Comparison of ENCODE assay signal across 17 cellular contexts in the genomic region with DNA sequence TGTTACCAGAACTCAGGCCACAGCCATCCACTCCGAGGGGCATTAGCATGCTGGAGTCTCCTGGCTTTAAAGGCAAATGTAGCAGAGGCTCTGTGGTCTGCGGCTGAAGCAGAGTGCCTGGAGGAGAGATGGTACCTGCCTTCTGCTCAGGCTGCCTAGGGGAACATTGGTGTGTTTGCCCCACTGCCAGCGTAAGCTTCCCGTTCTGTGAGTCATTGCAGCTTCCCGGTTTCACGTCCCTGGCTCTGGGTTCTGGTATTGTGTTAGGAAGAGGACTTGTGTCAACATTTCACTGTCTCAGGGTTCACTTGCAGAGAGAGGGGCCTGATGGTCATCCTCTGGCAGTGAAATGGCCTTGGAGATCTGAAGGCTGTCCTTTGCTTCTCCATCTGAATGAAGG. TPM values are rescaled to one million over a fixed set of nuclear protein-coding genes. Genes with fewer than 3 reads are reported as not detected.
DNase-seq lines count a peak whose midpoint lies in the region; ATAC-seq and TF ChIP-seq lines count a peak whose summit lies in the region.
"Had no signal": no experiment of that assay in that cellular context is flagged by ENCODE, and none has a peak within 500 bp of the region (broad histone marks: within the 10 kb centered on the region; RNA-seq: fewer than 3 reads in every experiment).

No MANE protein-coding gene starts in this region.

- no TSS peak for BruUV-seq in MCF 10A (replicated peaks; lab: Mats Ljungman, UMichigan)

- peak; percentile 79 for DNase-seq in MCF 10A (ENCODE audit: unreplicated experiment)
- DNase-seq in islet precursor cell, result peak; percentile 68
- no peak for DNase-seq in stomach
- no peak for DNase-seq in progenitor cell of endocrine pancreas (ENCODE audit: low spot score, unreplicated experiment)
- no peak for DNase-seq in NCI-H2171 treated with DMSO at 0.1 percent for 48 hours (lab: John Stamatoyannopoulos, UW)
- no peak for DNase-seq in DMS79 (lab: John Stamatoyannopoulos, UW)
- no peak for DNase-seq in stimulated activated naive B cell treated with anti-CD40 and anti-IgM and Interleukin-4, amounts not matched to agents 10 μg/mL and 1 μg/mL and 100 μg/mL, for 72 hours
- DNase-seq: activated CD8-positive, alpha-beta memory T cell treated with anti-CD3 and anti-CD28 coated beads for 24 hours; COR-L47; Kasumi-1; mesenchymal stem cell; NCI-H1436; NK-92 treated with Interleukin-12 subunit alpha and Interleukin-12 subunit beta, amount 100 ng/mL, for 24 hours; T-helper 1 cell; WERI-Rb-1 had no signal

- no peak overlapping the region for H3K27ac ChIP-seq in HEK293 (ENCODE audit: extremely low read depth, low read depth, low read length)
- H3K27ac ChIP-seq in stomach, result peak overlapping the region in 4 of 5 donors; percentile 6 to 76 (median 39)
- H3K27ac ChIP-seq: WERI-Rb-1 had no signal

- CTCF ChIA-PET in HEK293 (lab: Yijun Ruan, JAX) (interaction anchor here (0.6 to 0.9 kb wide), 2 partner anchors 19 to 176 kb away, joined by 3 read pairs; no protein-coding TSS in a partner anchor), MCF 10A (lab: Yijun Ruan, JAX) (interaction anchor here (0.9 to 3.0 kb wide), 4 partner anchors 10 to 175 kb away, joined by 4 to 25 read pairs (median 6); no protein-coding TSS in a partner anchor)

- H3K4me3 ChIP-seq in HEK293 (ENCODE audit: low read depth, low read length) (no peak overlapping the region), stomach (peak overlapping the region; percentile 63 to 78 (median 72))

- no peak overlapping the region for H3K4me3 Mint-ChIP-seq in MCF 10A (ENCODE audit: unreplicated experiment)
- H3K4me3 Mint-ChIP-seq in progenitor cell of endocrine pancreas (ENCODE audit: low read depth), result no peak overlapping the region
- no peak overlapping the region for H3K4me3 Mint-ChIP-seq in stimulated activated naive B cell treated with anti-CD40 and anti-IgM and Interleukin-4, amounts not matched to agents 10 μg/mL and 1 μg/mL and 100 μg/mL, for 72 hours

- H3K9me3 ChIP-seq in HEK293 (ENCODE audit: control insufficient read depth, insufficient read depth, low read depth, low read length), result no peaks in the 10 kb centered on the region
- no peaks in the 10 kb centered on the region for H3K9me3 ChIP-seq in stomach

- TF ChIP-seq CTCF in HEK293 (tag by site-specific recombination; IDR thresholded peaks at IDR 0.05) (no peak), MCF 10A (IDR thresholded peaks at IDR 0.05; ENCODE audit: unreplicated experiment) (no peak), stomach (IDR thresholded peaks at IDR 0.05) (no peak), progenitor cell of endocrine pancreas (IDR thresholded peaks at IDR 0.05; ENCODE audit: unreplicated experiment) (no peak)

- POLR2A ChIA-PET in HEK293 (lab: Yijun Ruan, JAX) (no interaction called here), MCF 10A (lab: Yijun Ruan, JAX) (interaction anchor here (1.7 kb wide), 1 partner anchor 10 kb away, joined by 4 read pairs; no protein-coding TSS in a partner anchor)

- 69 to 82% (median 76%) methylated on average over 6 of the region's 6 CpGs for WGBS in stomach, 5 donors

- H3K9me3 Mint-ChIP-seq in MCF 10A (ENCODE audit: unreplicated experiment) (peaks cover 12% of the 10 kb centered on the region), progenitor cell of endocrine pancreas (ENCODE audit: low read depth) (peaks cover 6% of the 10 kb centered on the region)
- peaks cover 1 to 4% of the 10 kb centered on the region in 2 donors for H3K9me3 Mint-ChIP-seq in stimulated activated naive B cell treated with anti-CD40 and anti-IgM and Interleukin-4, amounts not matched to agents 10 μg/mL and 1 μg/mL and 100 μg/mL, for 72 hours

- H3K27me3 Mint-ChIP-seq in MCF 10A (ENCODE audit: insufficient read depth, unreplicated experiment), result peaks cover 40% of the 10 kb centered on the region
- H3K27me3 Mint-ChIP-seq in progenitor cell of endocrine pancreas, result peaks cover 61% of the 10 kb centered on the region
- peaks cover 40 to 48% of the 10 kb centered on the region in 2 donors for H3K27me3 Mint-ChIP-seq in stimulated activated naive B cell treated with anti-CD40 and anti-IgM and Interleukin-4, amounts not matched to agents 10 μg/mL and 1 μg/mL and 100 μg/mL, for 72 hours

- H3K27me3 ChIP-seq in stomach, result peaks cover 0 to 36% (median 21%) of the 10 kb centered on the region in 3 donors

- H3K36me3 ChIP-seq in HEK293 (ENCODE audit: control insufficient read depth in 2 of 2, insufficient read depth in 1 of 2, low read length in 2 of 2) (no peaks in the 10 kb centered on the region), stomach (no peaks in the 10 kb centered on the region)
- H3K36me3 ChIP-seq: WERI-Rb-1 had no signal

- intact Hi-C loops in MCF 10A (cut with micrococcal nuclease), result no loop called here
- intact Hi-C loops in stomach (cut with DNase I; ENCODE audit: low total_unique reads), result no loop called here

- H3K36me3 Mint-ChIP-seq in MCF 10A (ENCODE audit: insufficient read depth, unreplicated experiment) (peaks cover 6% of the 10 kb centered on the region), progenitor cell of endocrine pancreas (ENCODE audit: insufficient read depth) (peaks cover 5% of the 10 kb centered on the region)
- peaks cover 0 to 4% of the 10 kb centered on the region in 2 donors for H3K36me3 Mint-ChIP-seq in stimulated activated naive B cell treated with anti-CD40 and anti-IgM and Interleukin-4, amounts not matched to agents 10 μg/mL and 1 μg/mL and 100 μg/mL, for 72 hours

- H3K4me1 Mint-ChIP-seq in MCF 10A (ENCODE audit: insufficient read depth, unreplicated experiment) (no peaks in the 10 kb centered on the region), progenitor cell of endocrine pancreas (ENCODE audit: low read depth) (peaks cover 1% of the 10 kb centered on the region)
- peaks cover 7 to 18% of the 10 kb centered on the region in 2 donors for H3K4me1 Mint-ChIP-seq in stimulated activated naive B cell treated with anti-CD40 and anti-IgM and Interleukin-4, amounts not matched to agents 10 μg/mL and 1 μg/mL and 100 μg/mL, for 72 hours

- H3K27ac Mint-ChIP-seq in MCF 10A (ENCODE audit: low read depth, unreplicated experiment), result no peak overlapping the region
- H3K27ac Mint-ChIP-seq in progenitor cell of endocrine pancreas, result no peak overlapping the region
- H3K27ac Mint-ChIP-seq in stimulated activated naive B cell treated with anti-CD40 and anti-IgM and Interleukin-4, amounts not matched to agents 10 μg/mL and 1 μg/mL and 100 μg/mL, for 72 hours, result no peak overlapping the region

- ATAC-seq in stimulated activated naive B cell treated with anti-CD40 and anti-IgM and Interleukin-4, amounts not matched to agents 10 μg/mL and 1 μg/mL and 100 μg/mL, for 72 hours (replicated peaks), result no peak

- H3K4me1 ChIP-seq in HEK293 (ENCODE audit: control insufficient read depth, insufficient read depth, low read length), result no peaks in the 10 kb centered on the region
- peaks cover 4 to 36% (median 23%) of the 10 kb centered on the region in 4 donors for H3K4me1 ChIP-seq in stomach

- no peak for TF ChIP-seq EP300 in stomach (IDR thresholded peaks at IDR 0.05)

- TF ChIP-seq POLR2A in stomach (IDR thresholded peaks at IDR 0.05), result no peak

TF ChIP-seq in HEK293, 187 proteins besides CTCF, POLR2A, EP300 and RAD21 (continues in another document):
- TF ChIP-seq ZNF335 (tag by site-specific recombination; conservative IDR thresholded peaks at IDR 0.05), result 0 out of 2 replicates have a peak, but pooled peaks have one; percentile 26
- TF ChIP-seq ZBTB11 (tag by site-specific recombination; conservative IDR thresholded peaks at IDR 0.05; ENCODE audit: low read depth), result no peak
- TF ChIP-seq SP2 (tag by site-specific recombination; IDR thresholded peaks at IDR 0.05), result no peak
- TF ChIP-seq SCRT1 (tag by site-specific recombination; IDR thresholded peaks at IDR 0.05; ENCODE audit: borderline replicate concordance), result no peak
- TF ChIP-seq ZNF600 (tag by site-specific recombination; IDR thresholded peaks at IDR 0.05), result 0 out of 2 replicates have a peak, but pooled peaks have one; percentile 19
- TF ChIP-seq KLF10 (tag by site-specific recombination; IDR thresholded peaks at IDR 0.05), result no peak
- no peak for TF ChIP-seq ZNF776 (tag by site-specific recombination; IDR thresholded peaks at IDR 0.05; ENCODE audit: borderline replicate concordance)
- TF ChIP-seq ZNF404 (tag by site-specific recombination; IDR thresholded peaks at IDR 0.05), result no peak
- peak; percentile 38; the same call in 1 of the 2 replicates for TF ChIP-seq ZBTB20 (tag by site-specific recombination; IDR thresholded peaks at IDR 0.05)

RNA-seq across cellular contexts. Expression of gene GASK1A, which starts 1.8 kb away (rescaled TPM):
- total RNA-seq in MCF 10A (2022) (not detected in 2 replicates), stomach (10 to 100 TPM in 3 of 5 donors, 1 to 10 TPM in 2; 7.0 to 23.6 (median 18.5) TPM), progenitor cell of endocrine pancreas (1.9 and 2.3 TPM in 2 replicates)
- 1 to 10 TPM; 1.2 to 4.0 (median 2.4) TPM for polyA plus RNA-seq in stomach
- polyA plus RNA-seq: neural cell had no signal

Comparison
In these comparisons a context has a peak if more than half of its experiments do, and no peak if none do; other contexts are left out.
1. DNase-seq: peak in MCF 10A (single experiment) and islet precursor cell (single experiment); none in stomach (single experiment), progenitor cell of endocrine pancreas (single experiment), NCI-H2171 treated with DMSO at 0.1 percent for 48 hours (single experiment), DMS79 (single experiment) and stimulated activated naive B cell treated with anti-CD40 and anti-IgM and Interleukin-4, amounts not matched to agents 10 μg/mL and 1 μg/mL and 100 μg/mL, for 72 hours (single experiment).